ENCODE assay signal across 8 cellular contexts in genomic region chr13:30421093-30422055, GRCh38. TPM values are rescaled to one million over a fixed set of nuclear protein-coding genes. Genes with fewer than 3 reads are reported as not detected.
DNase-seq lines count a peak whose midpoint lies in the region; ATAC-seq and TF ChIP-seq lines count a peak whose summit lies in the region.

No MANE protein-coding gene starts in this region.

- no peaks in the 10 kb centered on the region for H4K20me1 ChIP-seq in OCI-LY7 (ENCODE audit: insufficient read depth, low read length)

- ATAC-seq in HG03432 (IDR thresholded peaks at IDR 0.05; ENCODE audit: unreplicated experiment) = peak; percentile 46

- peak overlapping the region; percentile 62 for H3K27ac Mint-ChIP-seq in activated naive CD4-positive, alpha-beta T cell treated with anti-CD3 and anti-CD28 coated beads, Interleukin-2, amount 10 ng/mL, durations not matched to agents 7 days and 5 days
- peak overlapping the region; percentile 96 to 98 (median 96) for H3K27ac Mint-ChIP-seq in nephron

- H3K4me1 ChIP-seq in OCI-LY7 (ENCODE audit: insufficient read depth, low read length, poor library complexity, severe bottlenecking) (peaks cover 77% of the 10 kb centered on the region), transverse colon (peaks cover 9 to 20% (median 9%) of the 10 kb centered on the region in 4 donors)

- no peak for TF ChIP-seq EP300 in transverse colon (IDR thresholded peaks at IDR 0.05; ENCODE audit: low read depth)

- H3K79me2 ChIP-seq in OCI-LY7 (ENCODE audit: insufficient read depth, low read depth, low read length) = peaks cover 25% of the 10 kb centered on the region

- CTCF ChIA-PET in OCI-LY7 (lab: Charles Lee; ENCODE audit: unreplicated experiment) = interaction anchor here (0.8 to 1.3 kb wide), 3 partner anchors 17 to 46 kb away, joined by 3 to 4 read pairs (median 3); no protein-coding TSS in a partner anchor
- CTCF ChIA-PET in activated naive CD4-positive, alpha-beta T cell treated with anti-CD3 and anti-CD28 coated beads, Interleukin-2, amount 10 ng/mL, durations not matched to agents 7 days and 5 days (lab: Charles Lee) = interaction anchor here (1.2 to 2.0 kb wide), 2 partner anchors 8 to 15 kb away, joined by 3 to 4 read pairs; no protein-coding TSS in a partner anchor

- DNase-seq in 8988T (peak; percentile 64), GM13976 (ENCODE audit: low spot score) (peak; percentile 74), OCI-LY7 (ENCODE audit: low spot score) (peak; percentile 71), foreskin melanocyte (peak; percentile 69), transverse colon (peak; percentile 82)
- DNase-seq in activated naive CD4-positive, alpha-beta T cell treated with anti-CD3 and anti-CD28 coated beads, Interleukin-2, amount 10 ng/mL, durations not matched to agents 7 days and 5 days = peak; percentile 60

- H3K27ac ChIP-seq in OCI-LY7 (ENCODE audit: low read depth, low read length, poor library complexity, severe bottlenecking) = peak overlapping the region; percentile 76
- H3K27ac ChIP-seq in transverse colon = peak overlapping the region; percentile 91 to 98 (median 94)

- WGBS in transverse colon (ENCODE audit: low coverage in 1 of 2), 2 donors = 2 to 6% methylated on average over 14 to 46 of the region's 53 CpGs

- no peaks in the 10 kb centered on the region for H3K27me3 ChIP-seq in transverse colon

- no peak for TF ChIP-seq CTCF in GM13976 (IDR thresholded peaks at IDR 0.05; ENCODE audit: borderline replicate concordance, control extremely low read depth, extremely low read depth, insufficient read depth, missing control alignments)
- TF ChIP-seq CTCF in OCI-LY7 (conservative IDR thresholded peaks at IDR 0.05; ENCODE audit: low read length) = no peak
- TF ChIP-seq CTCF in nephron (IDR thresholded peaks at IDR 0.05; ENCODE audit: unreplicated experiment in 3 of 3) = no peak
- no peak for TF ChIP-seq CTCF in transverse colon (IDR thresholded peaks at IDR 0.05)

- no peaks in the 10 kb centered on the region for H3K36me3 Mint-ChIP-seq in activated naive CD4-positive, alpha-beta T cell treated with anti-CD3 and anti-CD28 coated beads, Interleukin-2, amount 10 ng/mL, durations not matched to agents 7 days and 5 days
- H3K36me3 Mint-ChIP-seq in nephron (ENCODE audit: low read depth) = no peaks in the 10 kb centered on the region

- peaks cover 13% of the 10 kb centered on the region for H3K4me1 Mint-ChIP-seq in activated naive CD4-positive, alpha-beta T cell treated with anti-CD3 and anti-CD28 coated beads, Interleukin-2, amount 10 ng/mL, durations not matched to agents 7 days and 5 days
- H3K4me1 Mint-ChIP-seq in nephron = peaks cover 30% of the 10 kb centered on the region

- BruUV-seq in OCI-LY7 (replicated peaks; lab: Mats Ljungman, UMichigan) = no TSS peak

- H3K9me2 ChIP-seq in OCI-LY7 (ENCODE audit: insufficient read depth, low read length) = no peaks in the 10 kb centered on the region

- peaks cover 17% of the 10 kb centered on the region for H3K27me3 Mint-ChIP-seq in activated naive CD4-positive, alpha-beta T cell treated with anti-CD3 and anti-CD28 coated beads, Interleukin-2, amount 10 ng/mL, durations not matched to agents 7 days and 5 days
- peaks cover 36% of the 10 kb centered on the region for H3K27me3 Mint-ChIP-seq in nephron (ENCODE audit: low read depth)

- peak overlapping the region; percentile 72 for H3K4me3 ChIP-seq in OCI-LY7 (ENCODE audit: low read depth, low read length, poor library complexity, severe bottlenecking)
- peak overlapping the region; percentile 30 to 62 (median 44) for H3K4me3 ChIP-seq in transverse colon

- H3K4me3 Mint-ChIP-seq in activated naive CD4-positive, alpha-beta T cell treated with anti-CD3 and anti-CD28 coated beads, Interleukin-2, amount 10 ng/mL, durations not matched to agents 7 days and 5 days = peak overlapping the region; percentile 66
- peak overlapping the region; percentile 88 to 89 (median 88) for H3K4me3 Mint-ChIP-seq in nephron

- no peaks in the 10 kb centered on the region for H3K9me3 Mint-ChIP-seq in activated naive CD4-positive, alpha-beta T cell treated with anti-CD3 and anti-CD28 coated beads, Interleukin-2, amount 10 ng/mL, durations not matched to agents 7 days and 5 days
- H3K9me3 Mint-ChIP-seq in nephron = no peaks in the 10 kb centered on the region

- H2AFZ ChIP-seq in OCI-LY7 (ENCODE audit: low read length) = no peak overlapping the region; the same call in 1 of the 2 replicates

- H3K9me3 ChIP-seq in OCI-LY7 (ENCODE audit: low read length) (no peaks in the 10 kb centered on the region), transverse colon (no peaks in the 10 kb centered on the region)

- H3K4me2 ChIP-seq in OCI-LY7 (ENCODE audit: low read length) = peak overlapping the region; percentile 92

- H3K36me3 ChIP-seq in OCI-LY7 (ENCODE audit: insufficient read depth, low read length) = no peaks in the 10 kb centered on the region
- no peaks in the 10 kb centered on the region for H3K36me3 ChIP-seq in transverse colon

- in situ Hi-C loops in GM13976 (cut with MboI; ENCODE audit: low sequenced_read_pairs, unreplicated experiment) (no loop called here), transverse colon (cut with MboI; ENCODE audit: low pct_ligation_motif_present in 1 of 4, low pct_unique_long_range_greater_than_20kb in 1 of 4, low sequenced_read_pairs in 3 of 4) (no loop called here)

- TF ChIP-seq POLR2A in transverse colon (IDR thresholded peaks at IDR 0.05) = peak; percentile 82

- intact Hi-C loops in OCI-LY7 (cut with micrococcal nuclease; ENCODE audit: unreplicated experiment) (loop anchor here (2.0 to 5.0 kb wide), 5 partner anchors 21 to 114 kb away; partner anchors contain the start of gene KATNAL1), transverse colon (cut with DNase I; ENCODE audit: low total_unique reads) (loop anchor here (1.0 kb wide), 1 partner anchor 24 kb away; no protein-coding TSS in a partner anchor)

- POLR2A ChIA-PET in OCI-LY7 (lab: Charles Lee) = interaction anchor here (0.8 to 10.6 kb wide), 18 partner anchors 8 to 117 kb away, joined by 3 to 182 read pairs (median 6); no protein-coding TSS in a partner anchor

RNA-seq across cellular contexts. Expression of gene UBE2L5, which starts 0.9 kb away (rescaled TPM):
- 0.15 and 0.22 TPM in 2 replicates for total RNA-seq in OCI-LY7 (2014; rRNA removed; shearing (Covaris generic))
- 1.00 and 1.8 TPM in 2 replicates for total RNA-seq in OCI-LY7 (2022)
- total RNA-seq in transverse colon = not detected

RNA-seq across cellular contexts. Expression of gene HMGB1, which starts 44.4 kb away (rescaled TPM):
- total RNA-seq in OCI-LY7 (2014; rRNA removed; shearing (Covaris generic)) = 1,288 and 1,675 TPM in 2 replicates
- total RNA-seq in OCI-LY7 (2022) (1,114 and 1,344 TPM in 2 replicates), transverse colon (100 to 1,000 TPM; 131 to 274 (median 152) TPM)

Comparison
In these comparisons a context has a peak if more than half of its experiments do, and no peak if none do; other contexts are left out.
1. Peak in every context shown above with its lines: DNase-seq, ATAC-seq, H3K4me3 ChIP-seq and H3K27ac ChIP-seq.
2. RNA of gene HMGB1, which starts 44.4 kb away (total RNA-seq): 1,114 to 1,675 TPM in OCI-LY7; 131 to 274 TPM in transverse colon; every median in the first group is over 4 times any median in the second.